Comparison of ENCODE assay signal across 16 cellular contexts in the genomic region with DNA sequence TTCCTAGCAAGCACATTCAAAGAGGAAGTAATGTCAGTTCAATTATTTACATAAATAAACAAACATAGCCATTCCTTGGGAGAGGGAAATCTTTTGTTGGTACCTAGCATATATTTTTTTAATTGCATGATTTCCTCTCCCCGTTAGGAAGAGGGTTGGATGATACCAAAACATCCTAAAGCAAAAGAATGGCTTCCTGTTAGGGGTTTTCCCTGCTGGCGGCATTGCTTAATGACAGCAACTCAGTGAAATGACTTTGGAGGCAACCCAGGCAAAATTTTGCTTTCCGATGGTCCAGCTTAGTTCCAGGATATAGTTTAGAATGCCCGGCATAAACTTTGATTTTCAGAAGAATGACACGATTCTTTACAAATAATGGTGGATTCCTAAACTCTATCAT.
"Had no signal": no experiment of that assay in that cellular context is flagged by ENCODE, and none has a peak within 500 bp of the region (broad histone marks: within the 10 kb centered on the region; RNA-seq: fewer than 3 reads in every experiment).

No MANE protein-coding gene starts in this region.

- H3K36me3 ChIP-seq: colonic mucosa, left ventricle myocardium inferior, neural progenitor cell had no signal

- H3K4me3 ChIP-seq: colonic mucosa, hepatocyte, left ventricle myocardium inferior, neural progenitor cell, testis had no signal

- H3K9me3 ChIP-seq: colonic mucosa, testis had no signal

- H2AFZ ChIP-seq: hepatocyte, neural progenitor cell had no signal

- DNase-seq: activated CD4-positive, alpha-beta T cell treated with anti-CD3 and anti-CD28 coated beads for 4 hours; activated CD4-positive, alpha-beta T cell treated with anti-CD3 and anti-CD28 coated beads, Interleukin-2, amount 50 U/mL, for 48 hours; activated CD4-positive, CD25-positive, alpha-beta regulatory T cell; activated naive CD4-positive, alpha-beta T cell treated with Interleukin-2 at 50 U/mL for 16 hours; activated naive CD8-positive, alpha-beta T cell treated with anti-CD3 and anti-CD28 coated beads for 36 hours; activated T-cell treated with anti-CD3 and anti-CD28 coated beads, Interleukin-2, amount 50 U/mL, for 48 hours; colonic mucosa; immature natural killer cell; left ventricle myocardium inferior; naive thymus-derived CD8-positive, alpha-beta T cell; retina; stimulated activated CD4-positive, alpha-beta T cell treated with anti-CD3 and anti-CD28 coated beads, Interleukin-2, amount 100 ng/mL, for 48 hours; stimulated activated naive CD4-positive, alpha-beta T cell; testis had no signal

- ATAC-seq: naive thymus-derived CD8-positive, alpha-beta T cell had no signal

- H3K4me2 ChIP-seq: hepatocyte, neural progenitor cell had no signal

- H3K27me3 ChIP-seq: colonic mucosa, hepatocyte, neural progenitor cell, testis had no signal

- H3K4me1 ChIP-seq: left ventricle myocardium inferior, neural progenitor cell, testis had no signal

- H3K79me2 ChIP-seq: hepatocyte had no signal

- H3K27ac ChIP-seq: colonic mucosa, hepatocyte, left ventricle myocardium inferior, neural progenitor cell, testis had no signal
